8 cellular contexts compared by ENCODE assay signal in genomic region chrX:23908219-23909003, GRCh38. TPM values are rescaled to one million over a fixed set of nuclear protein-coding genes. Genes with fewer than 3 reads are reported as not detected.
DNase-seq lines count a peak whose midpoint lies in the region; ATAC-seq and TF ChIP-seq lines count a peak whose summit lies in the region.

No MANE protein-coding gene starts in this region.

- H3K36me3 ChIP-seq in effector memory CD4-positive, alpha-beta T cell (ENCODE audit: control insufficient read depth, insufficient read depth, low read length), result no peaks in the 10 kb centered on the region
- H3K36me3 ChIP-seq in ovary, result no peaks in the 10 kb centered on the region

- no peak for TF ChIP-seq POLR2A in ovary (IDR thresholded peaks at IDR 0.05)

- H3K4me1 ChIP-seq in effector memory CD4-positive, alpha-beta T cell (ENCODE audit: control insufficient read depth, insufficient read depth, low read length, poor library complexity, severe bottlenecking), result peaks cover 6% of the 10 kb centered on the region
- H3K4me1 ChIP-seq in ovary (ENCODE audit: insufficient read depth), result no peaks in the 10 kb centered on the region

- H3K4me3 ChIP-seq in effector memory CD4-positive, alpha-beta T cell (ENCODE audit: insufficient read depth, low read depth, low read length, poor library complexity, severe bottlenecking), result no peak overlapping the region
- peak overlapping the region; percentile 60 for H3K4me3 ChIP-seq in ovary

- TF ChIP-seq EP300 in ovary (IDR thresholded peaks at IDR 0.05), result no peak

- H3K27me3 ChIP-seq in effector memory CD4-positive, alpha-beta T cell (replicated peaks; ENCODE audit: control insufficient read depth, insufficient read depth, low read length, poor library complexity, severe bottlenecking), result no peaks in the 10 kb centered on the region
- H3K27me3 ChIP-seq in ovary, result no peaks in the 10 kb centered on the region

- H3K9me3 ChIP-seq in effector memory CD4-positive, alpha-beta T cell (ENCODE audit: control insufficient read depth, low read length), result no peaks in the 10 kb centered on the region
- H3K9me3 ChIP-seq in ovary, result no peaks in the 10 kb centered on the region

- TF ChIP-seq CTCF in GM12872 (IDR thresholded peaks at IDR 0.05; ENCODE audit: insufficient read depth, low read depth, low read length) (peak; percentile 64), ovary (IDR thresholded peaks at IDR 0.05) (no peak)

- intact Hi-C loops in ovary (cut with DNase I), result loop anchor here (5.0 to 10.0 kb wide), 4 partner anchors 116 to 214 kb away; partner anchors contain the start of genes EIF2S3 (in 1 of the 4), KLHL15 (in 1 of the 4) and SAT1 (in 1 of the 4)

- ATAC-seq in HG03045 (IDR thresholded peaks at IDR 0.05; ENCODE audit: unreplicated experiment), result no peak

- WGBS in ovary, 3 donors, result 37 to 39% (median 38%) methylated on average over 13 of the region's 13 CpGs

- DNase-seq in NCI-H82 (lab: John Stamatoyannopoulos, UW), result peak; percentile 81
- no peak for DNase-seq in effector memory CD4-positive, alpha-beta T cell
- DNase-seq in ovary, result no peak
- no peak for DNase-seq in superior temporal gyrus (ENCODE audit: extremely low spot score)
- no peak for DNase-seq in NCI-H1092 treated with DMSO at 0.1 percent for 48 hours (lab: John Stamatoyannopoulos, UW)
- no peak for DNase-seq in KG1 (lab: John Stamatoyannopoulos, UW)

- peak overlapping the region; percentile 70 for H3K27ac ChIP-seq in effector memory CD4-positive, alpha-beta T cell (ENCODE audit: insufficient read depth, low read length, poor library complexity, severe bottlenecking)
- H3K27ac ChIP-seq in ovary, result peak overlapping the region in 1 of 2 donors; percentile 78

RNA-seq across cellular contexts. Expression of gene CXorf58, which starts 0.6 kb away (rescaled TPM):
- total RNA-seq in ovary, result under 1 TPM in 3 of 7 donors, not detected in 4; 0.10 to 0.72 (median 0.34) TPM
- polyA plus RNA-seq in ovary, result under 1 TPM in 1 of 2 donors, not detected in 1; 0.04 TPM

RNA-seq across cellular contexts. Expression of gene APOO, which starts 0.7 kb away (rescaled TPM):
- total RNA-seq in ovary, result 10 to 100 TPM in 6 of 7 donors, 1 to 10 TPM in 1; 6.0 to 35.3 (median 13.3) TPM
- polyA plus RNA-seq in ovary, result 10 to 100 TPM in 1 of 2 donors, 1 to 10 TPM in 1; 8.8 to 39.5 TPM
